ENCODE assay signal across 24 cellular contexts in genomic region chr20:40865095-40865494, GRCh38.
DNase-seq lines count a peak whose midpoint lies in the region; ATAC-seq, FAIRE-seq and TF ChIP-seq lines count a peak whose summit lies in the region.
"Had no signal": no experiment of that assay in that cellular context is flagged by ENCODE, and none has a peak within 500 bp of the region (broad histone marks: within the 10 kb centered on the region; RNA-seq: fewer than 3 reads in every experiment).

No MANE protein-coding gene starts in this region.

- peaks cover 18% of the 10 kb centered on the region; the same call in 1 of the 2 replicates for H4K20me1 ChIP-seq in IMR-90 (ENCODE audit: insufficient read depth, low read length)
- H4K20me1 ChIP-seq in H1 (replicated peaks in 1 of 2; ENCODE audit: control insufficient read depth in 1 of 2, insufficient read depth in 2 of 2, low read length in 2 of 2): no peaks in the 10 kb centered on the region
- H4K20me1 ChIP-seq: BLaER1 had no signal

- dilution Hi-C loops in IMR-90 (cut with HindIII; ENCODE audit: low sequenced_read_pairs, unreplicated experiment): no loop called here

- H4K8ac ChIP-seq in IMR-90 (ENCODE audit: low read depth in 2 of 2, low read length in 2 of 2): no peak overlapping the region
- H4K8ac ChIP-seq in H1 (ENCODE audit: extremely low read depth, insufficient read depth, low read length): no peak overlapping the region

- no peak overlapping the region for H4K5ac ChIP-seq in IMR-90 (ENCODE audit: low read depth, low read length)
- no peak overlapping the region for H4K5ac ChIP-seq in H1 (ENCODE audit: insufficient read length, low read depth, low read length)

- no peak overlapping the region for H2AK5ac ChIP-seq in IMR-90 (ENCODE audit: low read depth, low read length)
- H2AK5ac ChIP-seq in H1 (ENCODE audit: low read depth, low read length): no peak overlapping the region

- peak overlapping the region; percentile 14 for H3K27ac Mint-ChIP-seq in progenitor cell of endocrine pancreas
- H3K27ac Mint-ChIP-seq: CD4-positive, alpha-beta T cell; HFFc6 had no signal

- H2BK5ac ChIP-seq in IMR-90 (ENCODE audit: low read depth, low read length, poor library complexity, severe bottlenecking) (no peak overlapping the region), H1 (ENCODE audit: low read depth, low read length) (no peak overlapping the region)

- H2BK15ac ChIP-seq in IMR-90 (ENCODE audit: low read depth, low read length) (no peak overlapping the region), H1 (ENCODE audit: low read length) (no peak overlapping the region)

- no peak overlapping the region for H3K4me2 ChIP-seq in IMR-90 (ENCODE audit: low read depth, low read length)
- no peak overlapping the region for H3K4me2 ChIP-seq in H1 (ENCODE audit: insufficient read depth in 1 of 2, low read depth in 2 of 2, low read length in 2 of 2)

- H3K23me2 ChIP-seq in H1 (ENCODE audit: low read depth, low read length): no peaks in the 10 kb centered on the region; the same call in 1 of the 2 replicates

- H3K27me3 Mint-ChIP-seq in progenitor cell of endocrine pancreas: peaks cover 6% of the 10 kb centered on the region
- H3K27me3 Mint-ChIP-seq: CD4-positive, alpha-beta T cell had no signal

- in situ Hi-C loops in IMR-90 (cut with MboI; ENCODE audit: low sequenced_read_pairs): no loop called here

- TF ChIP-seq EP300 in H1 (IDR thresholded peaks at IDR 0.05; ENCODE audit: borderline replicate concordance in 1 of 2, low read depth in 2 of 2, low read length in 2 of 2): no peak

- ATAC-seq in IMR-90 (ENCODE audit: low read depth): no peak
- peak; percentile 77 for ATAC-seq in left ventricle myocardium superior
- ATAC-seq: GM12878, K562, Panc1 had no signal

- H3K14ac ChIP-seq in IMR-90 (replicated peaks; ENCODE audit: low read depth, low read length) (no peak overlapping the region), H1 (ENCODE audit: insufficient read length) (no peak overlapping the region)

- peaks cover 15% of the 10 kb centered on the region for H3K9me1 ChIP-seq in IMR-90 (ENCODE audit: insufficient read depth, low read length)

- H3K79me1 ChIP-seq in IMR-90 (ENCODE audit: low read depth in 1 of 2, low read length in 2 of 2): 0 out of 4 replicates have a peak, but pooled peaks cover 0 to 2% of the 10 kb centered on the region in 2 experiments
- no peaks in the 10 kb centered on the region for H3K79me1 ChIP-seq in H1 (ENCODE audit: low read depth, low read length)

- H3K9me3 ChIP-seq in IMR-90 (ENCODE audit: control insufficient read depth, insufficient read depth, low read length): no peaks in the 10 kb centered on the region
- H3K9me3 ChIP-seq in H1 (ENCODE audit: insufficient read depth in 2 of 2, low read depth in 1 of 2, low read length in 1 of 2): no peaks in the 10 kb centered on the region
- H3K9me3 ChIP-seq: BLaER1 had no signal

- H3K4me1 ChIP-seq in IMR-90 (ENCODE audit: control insufficient read depth, insufficient read depth, low read length) (peaks cover 14% of the 10 kb centered on the region; the same call in 1 of the 2 replicates), H1 (replicated peaks in 1 of 4; ENCODE audit: control insufficient read depth in 3 of 4, insufficient read depth in 4 of 4, low read length in 3 of 4) (peaks cover 0 to 4% (median 1%) of the 10 kb centered on the region in 4 experiments; a peak in 3 of 7 replicates)

- H3K4me1 Mint-ChIP-seq in progenitor cell of endocrine pancreas (ENCODE audit: low read depth): peaks cover 22% of the 10 kb centered on the region

- H3K4ac ChIP-seq in IMR-90 (ENCODE audit: low read depth, low read length) (no peak overlapping the region), H1 (replicated peaks; ENCODE audit: insufficient read length, low read depth, low read length) (no peak overlapping the region)

- H3K36me3 Mint-ChIP-seq in progenitor cell of endocrine pancreas (ENCODE audit: insufficient read depth): no peaks in the 10 kb centered on the region

- no peak overlapping the region for H3K4me3 Mint-ChIP-seq in progenitor cell of endocrine pancreas (ENCODE audit: low read depth)
- H3K4me3 Mint-ChIP-seq: CD4-positive, alpha-beta T cell; H9; HFFc6 had no signal

- H3K56ac ChIP-seq in IMR-90 (ENCODE audit: extremely low read depth, insufficient read depth, low read length) (no peak overlapping the region), H1 (replicated peaks; ENCODE audit: insufficient read length, low read depth, low read length) (no peak overlapping the region)

- WGBS in IMR-90 (ENCODE audit: extremely low coverage in 2 of 2, insufficient read length in 1 of 2), 2 experiments: 90% methylated on average over 2 of the region's 3 CpGs; no CpG with 5 or more reads in 1 of the 2 experiments
- 97% methylated on average over 3 of the region's 3 CpGs; no CpG with 5 or more reads in 1 of the 2 experiments for whole genome bisulfite sequencing in H1 (ENCODE audit: extremely low coverage in 1 of 2, insufficient coverage in 1 of 2, insufficient read length in 1 of 2, insufficient replicate concordance in 2 of 2, low coverage in 1 of 2, low lambda C conversion rate in 2 of 2, missing lambda C conversion rate in 1 of 2), 2 experiments

- no peak for FAIRE-seq in H1 (lab: Jason Lieb, UNC)
- FAIRE-seq: GM12878, K562 had no signal

- no peaks in the 10 kb centered on the region for H3K36me3 ChIP-seq in IMR-90 (ENCODE audit: control insufficient read depth, insufficient read depth, low read length)
- H3K36me3 ChIP-seq in H1 (ENCODE audit: control insufficient read depth in 2 of 4, insufficient read depth in 4 of 4, low read length in 3 of 4): no peaks in the 10 kb centered on the region
- H3K36me3 ChIP-seq: BLaER1 had no signal

- TF ChIP-seq CTCF in IMR-90 (conservative IDR thresholded peaks at IDR 0.05; ENCODE audit: low read depth, low read length): no peak
- no peak for TF ChIP-seq CTCF in H1 (IDR thresholded peaks at IDR 0.05; ENCODE audit: control extremely low read depth in 1 of 3, insufficient read depth in 1 of 3, low read depth in 1 of 3, low read length in 3 of 3)
- no peak for TF ChIP-seq CTCF in progenitor cell of endocrine pancreas (IDR thresholded peaks at IDR 0.05; ENCODE audit: unreplicated experiment)

- no peak overlapping the region for H3K4me3 ChIP-seq in IMR-90 (ENCODE audit: insufficient read depth, low read depth, low read length)
- no peak overlapping the region for H3K4me3 ChIP-seq in H1 (ENCODE audit: extremely low read depth in 1 of 4, insufficient read depth in 2 of 4, low read depth in 3 of 4, low read length in 4 of 4)
- H3K4me3 ChIP-seq: BLaER1, GM12878, K562 had no signal

- H4K91ac ChIP-seq in IMR-90 (ENCODE audit: insufficient read depth, low read depth, low read length) (no peak overlapping the region), H1 (replicated peaks; ENCODE audit: insufficient read length, low read length) (peak overlapping the region; percentile 51)

- no peak overlapping the region for H3K23ac ChIP-seq in IMR-90 (ENCODE audit: low read depth, low read length)
- no peak overlapping the region for H3K23ac ChIP-seq in H1 (ENCODE audit: insufficient read length)

- H2BK120ac ChIP-seq in IMR-90 (ENCODE audit: low read depth, low read length) (no peak overlapping the region), H1 (replicated peaks; ENCODE audit: low read depth, low read length) (no peak overlapping the region)

- no peak for TF ChIP-seq RAD21 in IMR-90 (IDR thresholded peaks at IDR 0.05; ENCODE audit: low read length)
- no peak for TF ChIP-seq RAD21 in H1 (IDR thresholded peaks at IDR 0.05 in 1 of 2, conservative IDR thresholded peaks at IDR 0.05 in 1 of 2; ENCODE audit: low read depth in 2 of 2, low read length in 2 of 2)

- no peaks in the 10 kb centered on the region for H3K79me2 ChIP-seq in H1 (ENCODE audit: control insufficient read depth in 1 of 2, insufficient read depth in 2 of 2, low read length in 2 of 2)

- H3K27ac ChIP-seq in IMR-90 (ENCODE audit: insufficient read depth, low read length) (no peak overlapping the region), H1 (ENCODE audit: low read depth, low read length) (no peak overlapping the region)

- H3K9ac ChIP-seq in IMR-90 (ENCODE audit: low read depth, low read length): no peak overlapping the region
- H3K9ac ChIP-seq in H1 (replicated peaks in 1 of 4; ENCODE audit: extremely low read depth in 1 of 4, low read depth in 3 of 4, low read length in 3 of 4): no peak overlapping the region
- H3K9ac ChIP-seq: BLaER1 had no signal

- H3K9me3 Mint-ChIP-seq in progenitor cell of endocrine pancreas (ENCODE audit: low read depth): peaks cover 3% of the 10 kb centered on the region
- H3K9me3 Mint-ChIP-seq: CD4-positive, alpha-beta T cell; H9; HFFc6 had no signal

- TF ChIP-seq POLR2A in IMR-90 (IDR thresholded peaks at IDR 0.05; ENCODE audit: low read depth, low read length): no peak
- TF ChIP-seq POLR2A in H1 (IDR thresholded peaks at IDR 0.05; ENCODE audit: control extremely low read depth in 1 of 2, low read depth in 2 of 2, low read length in 2 of 2): no peak

- H3K18ac ChIP-seq in IMR-90 (ENCODE audit: low read depth, low read length): no peak overlapping the region
- H3K18ac ChIP-seq in H1 (ENCODE audit: extremely low read depth, low read length): no peak overlapping the region

- DNase-seq in IMR-90 (no peak), H1 (ENCODE audit: low read depth in 1 of 2, low spot score in 2 of 2) (no peak), left ventricle myocardium superior (peak; percentile 55), progenitor cell of endocrine pancreas (ENCODE audit: low spot score, unreplicated experiment) (no peak), RKO (ENCODE audit: low spot score) (no peak), SHP77 (lab: John Stamatoyannopoulos, UW) (no peak), MV-4-11 (lab: John Stamatoyannopoulos, UW) (no peak)
- DNase-seq: ACHN; CD4-positive, alpha-beta T cell; COR-L47; DMS79; H9; HFFc6; MM.1S; NCI-H1092; NCI-H1436; NCI-H1930; NCI-H2227 treated with DMSO at 0.1 percent for 48 hours; NCI-H510A treated with DMSO at 0.1 percent for 48 hours; NCI-H748 treated with DMSO at 0.1 percent for 48 hours had no signal

- POLR2A ChIA-PET in IMR-90 (lab: Charles Lee; ENCODE audit: unreplicated experiment): no interaction called here
- POLR2A ChIA-PET in H1 (lab: Charles Lee; ENCODE audit: partially characterized antibody): no interaction called here

- CTCF ChIA-PET in IMR-90 (lab: Yijun Ruan, JAX): no interaction called here
- CTCF ChIA-PET in H1 (lab: Charles Lee; ENCODE audit: partially characterized antibody): no interaction called here

- H2BK20ac ChIP-seq in IMR-90 (ENCODE audit: low read depth, low read length) (no peak overlapping the region), H1 (ENCODE audit: low read length) (no peak overlapping the region)

- H2AFZ ChIP-seq in IMR-90 (replicated peaks; ENCODE audit: low read length, poor library complexity) (peak overlapping the region; percentile 47), H1 (ENCODE audit: low read length) (no peak overlapping the region)

- H2AK9ac ChIP-seq in IMR-90 (replicated peaks; ENCODE audit: low read depth, low read length, poor library complexity): no peak overlapping the region

- peaks cover 2% of the 10 kb centered on the region; the same call in 1 of the 2 replicates for H3K27me3 ChIP-seq in IMR-90 (ENCODE audit: control insufficient read depth, insufficient read depth, low read length)
- no peaks in the 10 kb centered on the region for H3K27me3 ChIP-seq in H1 (replicated peaks in 1 of 4; ENCODE audit: control insufficient read depth in 3 of 4, extremely low read depth in 1 of 4, insufficient read depth in 3 of 4, low read length in 3 of 4)
- H3K27me3 ChIP-seq: BLaER1 had no signal

- no peak overlapping the region for H2BK12ac ChIP-seq in H1 (ENCODE audit: low read depth, low read length)

- BruUV-seq in IMR-90 (replicated peaks; lab: Mats Ljungman, UMichigan): no TSS peak

- intact Hi-C loops in IMR-90 (cut with micrococcal nuclease): no loop called here
- intact Hi-C loops in left ventricle myocardium superior (cut with micrococcal nuclease): no loop called here
